8 cellular contexts compared by ENCODE assay signal in the genomic region with DNA sequence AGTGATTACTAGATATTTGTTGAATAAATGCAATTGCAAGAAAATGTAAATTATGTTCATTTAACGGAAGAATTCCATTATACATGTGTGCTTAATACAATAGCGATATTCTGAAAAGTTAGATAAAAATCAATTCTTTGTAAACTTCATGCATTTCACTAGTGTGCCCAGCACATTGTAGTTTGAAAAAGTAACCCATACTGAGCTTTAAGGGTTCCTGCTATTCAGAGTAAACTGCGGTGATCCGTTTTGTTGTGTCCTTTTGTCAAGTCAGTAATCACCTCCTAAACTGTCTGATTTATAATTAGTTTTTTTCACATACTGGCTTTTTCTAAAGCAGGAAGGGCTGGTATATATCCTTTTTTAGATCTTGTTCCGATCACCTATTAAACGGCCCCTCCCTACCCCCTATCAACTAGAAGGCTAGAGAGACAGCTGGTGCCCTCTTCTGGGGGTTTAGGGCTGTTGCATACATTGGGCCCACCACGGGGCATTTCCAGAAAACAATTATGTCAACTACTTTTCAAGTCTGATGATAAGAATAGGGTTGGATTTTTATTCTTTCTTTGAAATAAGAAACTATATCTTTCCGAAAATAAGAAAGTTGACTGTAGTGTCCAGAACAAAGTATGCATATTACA. TPM values are rescaled to one million over a fixed set of nuclear protein-coding genes. Genes with fewer than 3 reads are reported as not detected.
DNase-seq lines count a peak whose midpoint lies in the region; ATAC-seq and TF ChIP-seq lines count a peak whose summit lies in the region.

No MANE protein-coding gene starts in this region.

- ATAC-seq in HG02870 (IDR thresholded peaks at IDR 0.05; ENCODE audit: unreplicated experiment), result no peak

- DNase-seq in activated CD4-positive, alpha-beta T cell treated with anti-CD3 and anti-CD28 coated beads for 48 hours, result peak; percentile 15
- DNase-seq in activated CD4-positive, alpha-beta T cell treated with anti-CD3 and anti-CD28 coated beads, Interleukin-2, amount 50 U/mL, for 4 hours, result no peak
- DNase-seq in HuH-7 (ENCODE audit: low spot score) (peak; percentile 38), adipocyte (ENCODE audit: low read depth) (peak; percentile 69), iPS-NIHi7 (ENCODE audit: extremely low spot score) (peak; percentile 81), type B pancreatic cell (ENCODE audit: extremely low spot score, unreplicated experiment) (no peak)
- DNase-seq in activated CD4-positive, CD25-positive, alpha-beta regulatory T cell treated with anti-CD3 and anti-CD28 coated beads, Interleukin-2, amount 50 U/mL, for 72 hours, result no peak

- H3K4me1 Mint-ChIP-seq in type B pancreatic cell (ENCODE audit: unreplicated experiment), result no peaks in the 10 kb centered on the region

- H3K9me3 Mint-ChIP-seq in type B pancreatic cell, result no peaks in the 10 kb centered on the region

- TF ChIP-seq CTCF in type B pancreatic cell (conservative IDR thresholded peaks at IDR 0.05), result peak; percentile 75

- H3K27me3 Mint-ChIP-seq in type B pancreatic cell, result no peaks in the 10 kb centered on the region

- no peaks in the 10 kb centered on the region for H3K36me3 Mint-ChIP-seq in type B pancreatic cell

- no peaks in the 10 kb centered on the region for H3K4me1 ChIP-seq in adipocyte (ENCODE audit: control insufficient read depth, insufficient read depth, low read length)

- peak overlapping the region; percentile 28 for H3K4me3 Mint-ChIP-seq in type B pancreatic cell

- H3K4me3 ChIP-seq in adipocyte (ENCODE audit: low read length), result no peak overlapping the region

- H3K36me3 ChIP-seq in adipocyte (ENCODE audit: control insufficient read depth, insufficient read depth, low read length, severe bottlenecking), result no peaks in the 10 kb centered on the region

- H3K27ac Mint-ChIP-seq in type B pancreatic cell, result no peak overlapping the region

- H3K27me3 ChIP-seq in adipocyte (replicated peaks; ENCODE audit: control insufficient read depth, insufficient read depth, low read length), result peaks cover 40% of the 10 kb centered on the region

- H3K9ac ChIP-seq in adipocyte (ENCODE audit: low read length), result no peak overlapping the region

- no peaks in the 10 kb centered on the region for H3K9me3 ChIP-seq in adipocyte (ENCODE audit: control insufficient read depth, low read length)

RNA-seq across cellular contexts. Expression of gene BMP15, which starts 7.0 kb away (rescaled TPM):
- total RNA-seq in type B pancreatic cell (ENCODE audit: low replicate concordance), result not detected in 2 replicates

Comparison
In these comparisons a context has a peak if more than half of its experiments do, and no peak if none do; other contexts are left out.
1. DNase-seq: peak in activated CD4-positive, alpha-beta T cell treated with anti-CD3 and anti-CD28 coated beads for 48 hours (single experiment), HuH-7 (single experiment), adipocyte (single experiment) and iPS-NIHi7 (single experiment); none in activated CD4-positive, alpha-beta T cell treated with anti-CD3 and anti-CD28 coated beads, Interleukin-2, amount 50 U/mL, for 4 hours (0 of 2), type B pancreatic cell (single experiment) and activated CD4-positive, CD25-positive, alpha-beta regulatory T cell treated with anti-CD3 and anti-CD28 coated beads, Interleukin-2, amount 50 U/mL, for 72 hours (single experiment).